17 cellular contexts compared by ENCODE assay signal in the genomic region with DNA sequence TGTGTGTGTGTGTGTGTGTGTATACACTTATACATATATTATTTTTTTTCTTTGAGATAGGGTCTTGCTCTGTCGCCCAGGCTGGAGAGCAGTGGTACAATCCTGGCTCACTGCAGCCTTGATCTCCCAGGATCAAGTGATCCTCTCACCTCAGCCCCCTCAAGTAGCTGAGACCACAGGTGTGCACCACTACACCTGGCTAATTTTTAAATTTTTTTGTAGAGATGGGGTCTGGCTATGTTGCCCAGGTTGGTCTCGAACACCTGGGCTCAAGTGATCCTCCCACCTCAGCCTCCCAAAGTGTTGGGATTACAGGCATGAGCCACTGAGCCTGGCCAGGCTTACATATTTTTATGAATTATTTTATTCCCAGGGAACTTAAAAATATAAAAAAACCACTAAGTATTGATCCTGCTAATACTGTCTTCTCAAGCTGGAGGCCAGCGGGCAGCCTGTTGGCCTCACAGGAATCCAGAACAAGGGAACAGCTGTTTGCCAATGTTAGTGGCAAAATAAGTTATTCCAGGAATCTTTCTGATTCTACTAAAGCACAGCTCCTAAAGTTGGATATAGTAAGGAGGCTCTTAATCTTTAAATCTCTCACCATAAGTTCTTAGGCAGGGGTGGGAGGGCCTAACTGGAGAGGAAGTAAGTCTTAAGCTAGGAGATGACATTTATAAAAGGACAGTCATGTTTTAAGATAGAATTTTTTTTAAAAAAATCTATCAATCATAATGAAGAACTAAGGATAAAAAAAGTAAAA.
"Had no signal": no experiment of that assay in that cellular context is flagged by ENCODE, and none has a peak within 500 bp of the region (broad histone marks: within the 10 kb centered on the region; RNA-seq: fewer than 3 reads in every experiment).

No MANE protein-coding gene starts in this region.

- H3K27me3 ChIP-seq: foreskin keratinocyte, neutrophil, thyroid gland had no signal

- H3K4me1 ChIP-seq: left ventricle myocardium inferior, thyroid gland had no signal

- H3K9me3 ChIP-seq: left ventricle myocardium inferior, mucosa of descending colon, neutrophil, thyroid gland had no signal

- H3K27ac ChIP-seq: foreskin keratinocyte, left ventricle myocardium inferior, neutrophil, thyroid gland had no signal

- DNase-seq: activated CD4-positive, alpha-beta memory T cell treated with anti-CD3 and anti-CD28 coated beads for 36 hours; activated CD8-positive, alpha-beta memory T cell treated with anti-CD3 and anti-CD28 coated beads, Interleukin-2, amount 10 ng/mL, durations not matched to agents 7 days and 5 days; activated effector memory CD4-positive, alpha-beta T cell treated with Interleukin-2 at 50 U/mL for 16 hours; activated T-cell treated with anti-CD3 and anti-CD28 coated beads, Interleukin-2, amount 50 U/mL, for 4 hours; amniotic stem cell; foreskin keratinocyte; glutamatergic neuron; left ventricle myocardium inferior; mucosa of descending colon; natural killer cell; retina; stimulated activated CD4-positive, alpha-beta T cell treated with anti-CD3 and anti-CD28 coated beads, Interleukin-15, amount 100 ng/mL, for 24 hours; stimulated activated CD4-positive, alpha-beta T cell treated with anti-CD3 and anti-CD28 coated beads, Interleukin-4, amount 100 ng/mL, for 1 hour; stimulated activated naive B cell treated with anti-CD40 and anti-IgM and Interleukin-4, amounts not matched to agents 10 μg/mL and 1 μg/mL and 100 μg/mL, for 72 hours; thyroid gland had no signal

- ATAC-seq: activated CD8-positive, alpha-beta memory T cell treated with anti-CD3 and anti-CD28 coated beads, Interleukin-2, amount 10 ng/mL, durations not matched to agents 7 days and 5 days; activated T-cell treated with anti-CD3 and anti-CD28 coated beads, Interleukin-2, amount 50 U/mL, for 4 hours; foreskin keratinocyte; natural killer cell; stimulated activated naive B cell treated with anti-CD40 and anti-IgM and Interleukin-4, amounts not matched to agents 10 μg/mL and 1 μg/mL and 100 μg/mL, for 72 hours had no signal

- H3K4me3 ChIP-seq: coronary artery, left ventricle myocardium inferior, mucosa of descending colon, thyroid gland had no signal

- H3K36me3 ChIP-seq: thyroid gland had no signal
